ENCODE assay signal across 8 cellular contexts in the genomic region with DNA sequence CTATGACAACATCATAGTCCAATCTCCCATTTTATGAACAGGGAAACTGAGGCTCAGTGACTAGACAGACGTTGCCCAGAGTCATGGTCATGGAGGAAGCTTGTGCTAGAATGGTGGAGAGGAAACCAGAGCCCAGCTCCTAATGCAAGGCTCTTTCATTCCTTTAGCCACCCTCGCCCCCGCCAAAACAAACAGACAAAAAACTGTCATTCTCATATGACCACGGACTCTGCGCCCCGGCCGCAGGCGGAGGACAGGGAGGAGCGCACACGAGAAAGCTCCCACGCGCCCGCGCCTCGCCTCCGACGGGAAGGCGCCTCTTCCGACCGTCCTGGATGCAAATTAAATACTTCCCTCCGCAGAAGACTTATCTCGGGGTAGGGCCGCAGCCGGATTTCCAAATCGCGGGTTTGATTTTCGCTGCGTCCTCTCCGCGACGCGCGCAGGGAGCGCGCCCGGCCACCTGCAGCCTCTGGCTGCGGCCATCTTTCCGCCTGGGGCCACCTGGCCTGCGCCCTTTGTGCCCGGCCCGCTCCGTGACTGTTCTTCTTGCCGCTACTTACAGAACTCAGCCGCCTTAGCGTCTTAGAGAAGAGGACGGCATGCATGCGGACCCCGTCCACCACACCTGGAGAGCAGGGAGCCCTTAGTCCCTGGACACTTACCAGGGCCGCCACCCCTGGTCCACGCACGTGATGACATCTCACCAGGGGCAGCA. TPM values are rescaled to one million over a fixed set of nuclear protein-coding genes. Genes with fewer than 3 reads are reported as not detected.
DNase-seq lines count a peak whose midpoint lies in the region; ATAC-seq, FAIRE-seq and TF ChIP-seq lines count a peak whose summit lies in the region.

No MANE protein-coding gene starts in this region.

- in situ Hi-C loops in brain microvascular endothelial cell (cut with HindIII; ENCODE audit: low pct_ligation_motif_present, low sequenced_read_pairs) = loop anchor here (25.0 kb wide), 1 partner anchor 100 kb away; no protein-coding TSS in a partner anchor

- H3K36me3 ChIP-seq in CD4-positive, CD25-positive, alpha-beta regulatory T cell (ENCODE audit: control insufficient read depth, insufficient read depth, low read length) = no peaks in the 10 kb centered on the region
- H3K36me3 ChIP-seq in brain microvascular endothelial cell (replicated peaks) = peaks cover 3% of the 10 kb centered on the region

- peaks cover 19 to 66% (median 45%) of the 10 kb centered on the region in 4 donors for H3K4me1 Mint-ChIP-seq in CD4-positive, CD25-positive, alpha-beta regulatory T cell

- H3K27ac ChIP-seq in CD4-positive, CD25-positive, alpha-beta regulatory T cell (ENCODE audit: insufficient read depth, low read length, poor library complexity, severe bottlenecking) = peak overlapping the region; percentile 83
- H3K27ac ChIP-seq in brain microvascular endothelial cell = peak overlapping the region; percentile 83

- H3K4me1 ChIP-seq in CD4-positive, CD25-positive, alpha-beta regulatory T cell (ENCODE audit: control insufficient read depth, insufficient read depth, low read length, poor library complexity, severe bottlenecking) = peaks cover 42% of the 10 kb centered on the region

- no peak for TF ChIP-seq CTCF in brain microvascular endothelial cell (IDR thresholded peaks at IDR 0.05; ENCODE audit: low read depth, low read length, missing control alignments)

- peak in 1 of 2 donors; percentile 1 for ATAC-seq in CD4-positive, CD25-positive, alpha-beta regulatory T cell (ENCODE audit: low read depth in 2 of 2)
- peak; percentile 34 for ATAC-seq in GM19395 (IDR thresholded peaks at IDR 0.05; ENCODE audit: unreplicated experiment)
- ATAC-seq in HG03521 (IDR thresholded peaks at IDR 0.05; ENCODE audit: unreplicated experiment) = peak; percentile 23

- no peaks in the 10 kb centered on the region for H3K27me3 ChIP-seq in CD4-positive, CD25-positive, alpha-beta regulatory T cell (ENCODE audit: control insufficient read depth, insufficient read depth, low read length)
- H3K27me3 ChIP-seq in brain microvascular endothelial cell (replicated peaks) = no peaks in the 10 kb centered on the region

- peaks cover 11% of the 10 kb centered on the region for H3K27me3 Mint-ChIP-seq in CD4-positive, CD25-positive, alpha-beta regulatory T cell

- peaks cover 5% of the 10 kb centered on the region for H3K36me3 Mint-ChIP-seq in CD4-positive, CD25-positive, alpha-beta regulatory T cell

- peak overlapping the region; percentile 92 to 97 (median 94) for H3K27ac Mint-ChIP-seq in CD4-positive, CD25-positive, alpha-beta regulatory T cell

- peak overlapping the region; percentile 93 to 99 (median 96) for H3K4me3 Mint-ChIP-seq in CD4-positive, CD25-positive, alpha-beta regulatory T cell

- peak in 2 of 3 donors; percentile 25 to 58 for DNase-seq in CD4-positive, CD25-positive, alpha-beta regulatory T cell
- DNase-seq in T-helper 1 cell = peak; percentile 10 to 60 (median 23)
- no peak for DNase-seq in brain microvascular endothelial cell
- DNase-seq in inferior parietal cortex (ENCODE audit: extremely low spot score) = peak; percentile 42
- peak in 3 of 4 experiments; percentile 7 to 20 (median 19) for DNase-seq in stimulated activated CD4-positive, alpha-beta T cell treated with anti-CD3 and anti-CD28 coated beads, Interleukin-1b, Interleukin-23, amount 100 ng/mL, for 24 hours (ENCODE audit: low read depth in 4 of 4, low spot score in 1 of 4)
- no peak for DNase-seq in H54 (ENCODE audit: insufficient read length, low spot score)

- TF ChIP-seq POLR2A in H54 (IDR thresholded peaks at IDR 0.05; ENCODE audit: low read depth, low read length) = no peak

- no peak for FAIRE-seq in H54 (lab: Jason Lieb, UNC)

- peak overlapping the region; percentile 95 for H3K4me3 ChIP-seq in CD4-positive, CD25-positive, alpha-beta regulatory T cell (ENCODE audit: low read depth, low read length)
- H3K4me3 ChIP-seq in brain microvascular endothelial cell (ENCODE audit: low read depth, low read length) = peak overlapping the region; percentile 83

- no peaks in the 10 kb centered on the region for H3K9me3 ChIP-seq in CD4-positive, CD25-positive, alpha-beta regulatory T cell (ENCODE audit: control insufficient read depth in 2 of 2, low read length in 2 of 2)

- H3K9me3 Mint-ChIP-seq in CD4-positive, CD25-positive, alpha-beta regulatory T cell = no peaks in the 10 kb centered on the region

RNA-seq across cellular contexts. Expression of a gene that starts 0.6 kb away (rescaled TPM):
- 114 TPM for total RNA-seq in CD4-positive, CD25-positive, alpha-beta regulatory T cell
- 10 to 100 TPM in 3 of 4 donors, 1 to 10 TPM in 1; 8.6 to 17.5 (median 13.3) TPM for polyA plus RNA-seq in CD4-positive, CD25-positive, alpha-beta regulatory T cell

Comparison
In these comparisons a context has a peak if more than half of its experiments do, and no peak if none do; other contexts are left out.
1. DNase-seq: peak in CD4-positive, CD25-positive, alpha-beta regulatory T cell (2 of 3), T-helper 1 cell (5 of 5), inferior parietal cortex (single experiment) and stimulated activated CD4-positive, alpha-beta T cell treated with anti-CD3 and anti-CD28 coated beads, Interleukin-1b, Interleukin-23, amount 100 ng/mL, for 24 hours (3 of 4); none in brain microvascular endothelial cell (single experiment) and H54 (single experiment).